8 cellular contexts compared by ENCODE assay signal in the genomic region with DNA sequence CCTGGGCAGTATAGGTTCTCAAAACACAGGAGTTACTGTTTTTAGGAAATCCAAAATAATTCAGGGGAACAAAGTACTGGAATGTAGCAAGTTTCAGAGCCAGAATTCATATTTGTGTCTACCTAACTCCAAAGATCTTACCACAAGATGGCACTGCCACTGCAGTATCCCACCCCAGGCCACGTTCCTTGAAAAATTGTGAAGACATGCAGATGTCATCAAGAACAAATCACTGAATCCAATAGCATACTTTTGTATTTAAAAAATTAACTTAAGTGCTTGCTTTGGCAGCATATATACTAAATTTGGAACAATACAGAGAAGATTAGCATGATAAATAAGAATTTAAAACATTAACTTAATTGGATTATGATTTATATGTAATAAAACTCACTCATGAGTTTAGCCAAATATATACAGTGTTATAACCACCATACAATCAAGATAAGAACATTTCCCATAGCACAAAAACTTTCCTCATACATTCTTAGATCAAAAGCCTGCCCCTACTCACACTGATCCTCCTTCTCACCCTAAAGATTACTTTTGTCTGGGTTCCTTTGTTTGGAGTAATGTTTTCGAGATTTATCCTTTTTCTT.
DNase-seq lines count a peak whose midpoint lies in the region; ATAC-seq and TF ChIP-seq lines count a peak whose summit lies in the region.

No MANE protein-coding gene starts in this region.

- no peak overlapping the region for H3K27ac ChIP-seq in esophagus muscularis mucosa (replicated peaks in 1 of 4)

- H3K27me3 ChIP-seq in NT2/D1 (ENCODE audit: insufficient read depth, insufficient read length) (no peaks in the 10 kb centered on the region), esophagus muscularis mucosa (no peaks in the 10 kb centered on the region)

- DNase-seq in NCI-H82 (lab: John Stamatoyannopoulos, UW) (peak; percentile 41), NCI-H82 treated with DMSO at 0.1 percent for 48 hours (lab: John Stamatoyannopoulos, UW; ENCODE audit: unreplicated experiment) (no peak), NT2/D1 (ENCODE audit: low read depth, low spot score) (peak; percentile 16), esophagus muscularis mucosa (ENCODE audit: extremely low spot score) (no peak), smooth muscle cell of the brain vasculature (ENCODE audit: low read depth, low spot score) (peak; percentile 23)
- DNase-seq in central memory CD4-positive, alpha-beta T cell, result no peak

- ATAC-seq in HG02763 (IDR thresholded peaks at IDR 0.05; ENCODE audit: unreplicated experiment) (no peak), GM21576 (IDR thresholded peaks at IDR 0.05; ENCODE audit: unreplicated experiment) (no peak)

- H3K9me3 ChIP-seq in NT2/D1 (ENCODE audit: insufficient read depth, low read length) (0 out of 2 replicates have a peak, but pooled peaks cover under 1% of the 10 kb centered on the region), esophagus muscularis mucosa (no peaks in the 10 kb centered on the region)

- no peak overlapping the region for H3K9ac ChIP-seq in NT2/D1 (ENCODE audit: insufficient read length, low read depth)

- no peak for TF ChIP-seq EP300 in esophagus muscularis mucosa (IDR thresholded peaks at IDR 0.05)

- intact Hi-C loops in esophagus muscularis mucosa (cut with DNase I), result no loop called here

- WGBS in esophagus muscularis mucosa, result 47% methylated on average over 2 of the region's 2 CpGs

- H3K4me1 ChIP-seq in NT2/D1 (ENCODE audit: insufficient read depth, insufficient read length) (no peaks in the 10 kb centered on the region), esophagus muscularis mucosa (no peaks in the 10 kb centered on the region)

- TF ChIP-seq POLR2A in esophagus muscularis mucosa (IDR thresholded peaks at IDR 0.05; ENCODE audit: low read depth), result no peak

- peak in 2 of 3 experiments; percentile 14 to 36 for TF ChIP-seq CTCF in esophagus muscularis mucosa (IDR thresholded peaks at IDR 0.05)

- peaks cover 4% of the 10 kb centered on the region for H3K36me3 ChIP-seq in NT2/D1 (ENCODE audit: insufficient read depth, insufficient read length, low read length)
- peaks cover 0 to 9% (median 0%) of the 10 kb centered on the region in 4 donors for H3K36me3 ChIP-seq in esophagus muscularis mucosa

- H3K4me3 ChIP-seq in NT2/D1 (ENCODE audit: insufficient read length, low read depth) (no peak overlapping the region), esophagus muscularis mucosa (no peak overlapping the region)

Comparison
In these comparisons a context has a peak if more than half of its experiments do, and no peak if none do; other contexts are left out.
1. DNase-seq: peak in NCI-H82 (single experiment), NT2/D1 (single experiment) and smooth muscle cell of the brain vasculature (single experiment); none in NCI-H82 treated with DMSO at 0.1 percent for 48 hours (single experiment), esophagus muscularis mucosa (single experiment) and central memory CD4-positive, alpha-beta T cell (single experiment).